ENCODE assay signal across 9 cellular contexts in genomic region chr3:9862391-9863235, GRCh38. TPM values are rescaled to one million over a fixed set of nuclear protein-coding genes. Genes with fewer than 3 reads are reported as not detected.
DNase-seq lines count a peak whose midpoint lies in the region; ATAC-seq, FAIRE-seq and TF ChIP-seq lines count a peak whose summit lies in the region.
"Had no signal": no experiment of that assay in that cellular context is flagged by ENCODE, and none has a peak within 500 bp of the region (broad histone marks: within the 10 kb centered on the region; RNA-seq: fewer than 3 reads in every experiment).

No MANE protein-coding gene starts in this region.

- H3K79me2 ChIP-seq in GM12878 (ENCODE audit: control insufficient read depth, insufficient read depth, low read length) (no peaks in the 10 kb centered on the region), keratinocyte (ENCODE audit: control insufficient read depth, insufficient read depth, low read length) (no peaks in the 10 kb centered on the region)

- no peak for FAIRE-seq in GM12878 (lab: Jason Lieb, UNC)
- no peak for FAIRE-seq in keratinocyte (lab: Jason Lieb, UNC)
- FAIRE-seq: GM18507 had no signal

- RAD21 ChIA-PET in GM12878 (lab: Charles Lee; ENCODE audit: unreplicated experiment) = no interaction called here

- H3K4me1 ChIP-seq in HUES48 (ENCODE audit: control insufficient read depth, insufficient read depth, low read length) (peaks cover 3% of the 10 kb centered on the region), GM12878 (ENCODE audit: control insufficient read depth, insufficient read depth, low read length) (no peaks in the 10 kb centered on the region), keratinocyte (ENCODE audit: control insufficient read depth, extremely low read depth, insufficient read depth, low read length) (no peaks in the 10 kb centered on the region)

- no peak overlapping the region for H3K4me2 ChIP-seq in GM12878 (ENCODE audit: control insufficient read depth, insufficient read depth)
- H3K4me2 ChIP-seq in keratinocyte (ENCODE audit: control insufficient read depth, extremely low read depth, insufficient read depth, low read depth, low read length) = peak overlapping the region; percentile 37

- H3K27me3 ChIP-seq in HUES48 (ENCODE audit: control insufficient read depth, insufficient read depth, low read length) (peaks cover 18% of the 10 kb centered on the region), GM12878 (replicated peaks in 1 of 2; ENCODE audit: control insufficient read depth in 2 of 2, insufficient read depth in 2 of 2, low read length in 1 of 2) (peaks cover 2 to 3% of the 10 kb centered on the region in 2 experiments; a peak in 2 of 4 replicates), keratinocyte (ENCODE audit: control insufficient read depth, extremely low read depth, insufficient read depth, low read length) (no peaks in the 10 kb centered on the region)

- DNase-seq in AG08396 (ENCODE audit: low spot score) (peak; percentile 80), GM12878 (ENCODE audit: low read depth, low spot score) (no peak), keratinocyte (ENCODE audit: low read depth, low spot score) (no peak), H4 (ENCODE audit: low spot score) (no peak), GM19240 (ENCODE audit: insufficient read length, low spot score) (no peak)
- DNase-seq in stimulated activated CD4-positive, alpha-beta T cell treated with anti-CD3 and anti-CD28 coated beads, Interleukin-2, amount 100 ng/mL, for 24 hours = peak; percentile 35 to 47

- TF ChIP-seq RAD21 in GM12878 (IDR thresholded peaks at IDR 0.05; ENCODE audit: insufficient read depth, low read depth, low read length) = no peak

- H3K27ac ChIP-seq in HUES48 (ENCODE audit: low read depth, low read length) (no peak overlapping the region), GM12878 (ENCODE audit: control insufficient read depth, insufficient read depth) (no peak overlapping the region), keratinocyte (ENCODE audit: control insufficient read depth, insufficient read depth, low read length) (no peak overlapping the region)

- no peak for TF ChIP-seq POLR2A in GM12878 (IDR thresholded peaks at IDR 0.05; ENCODE audit: low read depth, low read length)

- no peak overlapping the region for H2AFZ ChIP-seq in GM12878 (ENCODE audit: control insufficient read depth, low read depth, low read length)
- peak overlapping the region; percentile 58 for H2AFZ ChIP-seq in keratinocyte (ENCODE audit: control insufficient read depth, low read length)

- SMC1A ChIA-PET in GM12878 (lab: Charles Lee; ENCODE audit: uncharacterized antibody, unreplicated experiment) = no interaction called here

- H3K4me3 ChIP-seq in HUES48 (ENCODE audit: low read depth, low read length) (peak overlapping the region; percentile 56), GM12878 (no peak overlapping the region), keratinocyte (ENCODE audit: control insufficient read depth in 2 of 3, extremely low read depth in 1 of 3, insufficient read depth in 2 of 3, low read depth in 1 of 3, low read length in 3 of 3) (peak overlapping the region; percentile 1 to 38 (median 7))

- in situ Hi-C loops in GM12878 (cut with MboI) = no loop called here

- H3K9me3 ChIP-seq in HUES48 (ENCODE audit: control insufficient read depth, insufficient read depth, low read length) (no peaks in the 10 kb centered on the region), GM12878 (replicated peaks; ENCODE audit: control insufficient read depth, insufficient read depth, low read length) (no peaks in the 10 kb centered on the region), keratinocyte (ENCODE audit: control insufficient read depth, low read depth, low read length) (no peaks in the 10 kb centered on the region)

- dilution Hi-C loops in keratinocyte (cut with MboI; ENCODE audit: extremely low pct_ligation_motif_present, low sequenced_read_pairs) = no loop called here

- no TSS peak for BruUV-seq in GM12878 (replicated peaks; lab: Mats Ljungman, UMichigan)

- no peak for TF ChIP-seq CTCF in GM12878 (IDR thresholded peaks at IDR 0.05 in 2 of 3, conservative IDR thresholded peaks at IDR 0.05 in 1 of 3; ENCODE audit: control insufficient read depth in 2 of 3, extremely low read depth in 1 of 3, insufficient read depth in 1 of 3, low read depth in 3 of 3, low read length in 3 of 3)
- peak in 2 of 3 experiments; percentile 39 to 44 for TF ChIP-seq CTCF in keratinocyte (optimal IDR thresholded peaks at IDR 0.05 in 1 of 3, IDR thresholded peaks at IDR 0.05 in 1 of 3, conservative IDR thresholded peaks at IDR 0.05 in 1 of 3; ENCODE audit: extremely low read depth in 1 of 3, insufficient read depth in 2 of 3, low read length in 3 of 3)

- peak; percentile 84 for ATAC-seq in GM12878
- no peak for ATAC-seq in HG03095 (IDR thresholded peaks at IDR 0.05; ENCODE audit: unreplicated experiment)

- intact Hi-C loops in GM12878 (cut with micrococcal nuclease; ENCODE audit: unreplicated experiment) = no loop called here

- H3K36me3 ChIP-seq in HUES48 (ENCODE audit: control insufficient read depth, insufficient read depth, low read length) (no peaks in the 10 kb centered on the region), GM12878 (ENCODE audit: control insufficient read depth in 2 of 2, insufficient read depth in 2 of 2, low read length in 1 of 2) (no peaks in the 10 kb centered on the region), keratinocyte (ENCODE audit: control insufficient read depth in 2 of 2, extremely low read depth in 1 of 2, insufficient read depth in 2 of 2, low read length in 2 of 2) (no peaks in the 10 kb centered on the region)

- no peak overlapping the region for H3K9ac ChIP-seq in HUES48 (ENCODE audit: low read depth, low read length)
- no peak overlapping the region for H3K9ac ChIP-seq in GM12878 (ENCODE audit: control insufficient read depth, insufficient read depth, low read length)
- H3K9ac ChIP-seq in keratinocyte (ENCODE audit: control insufficient read depth, extremely low read depth, insufficient read depth, low read length) = no peak overlapping the region

- POLR2A ChIA-PET in GM12878 (lab: Charles Lee) = no interaction called here

- no peak for TF ChIP-seq EP300 in GM12878 (IDR thresholded peaks at IDR 0.05; ENCODE audit: borderline replicate concordance in 1 of 2, control insufficient read depth in 1 of 2, low read depth in 2 of 2, low read length in 2 of 2)

- no peaks in the 10 kb centered on the region for H3K9me1 ChIP-seq in keratinocyte (ENCODE audit: control insufficient read depth, extremely low read depth, insufficient read depth, low read length)

- CTCF ChIA-PET in GM12878 (lab: Yijun Ruan, JAX) = no interaction called here

- WGBS in GM12878 (ENCODE audit: insufficient coverage, insufficient replicate concordance, low lambda C conversion rate, missing lambda C conversion rate) = 20% methylated on average over 40 of the region's 52 CpGs

- H4K20me1 ChIP-seq in GM12878 (ENCODE audit: control insufficient read depth, insufficient read depth) (no peaks in the 10 kb centered on the region), keratinocyte (ENCODE audit: control insufficient read depth, extremely low read depth, insufficient read depth, low read length) (no peaks in the 10 kb centered on the region)

RNA-seq across cellular contexts. Expression of gene CIDEC, which starts 17.4 kb away (rescaled TPM):
- total RNA-seq in GM12878 (2013; cell fraction: nucleolus; rRNA removed) = not detected in 2 replicates
- total RNA-seq in GM12878 (2014; rRNA removed) = not detected in 2 replicates
- total RNA-seq in GM12878 (2014; rRNA removed; fragmentation: Illumina TruSeq; extraction: Trizol) = not detected in 2 replicates
- total RNA-seq in GM12878 (2021) = not detected in 2 replicates
- not detected for polyA plus RNA-seq in GM12878 (2011; ENCODE audit: low read depth)
- 0.35 and 0.49 TPM in 2 replicates for polyA plus RNA-seq in GM12878 (2011; rRNA removed)
- 0.67 and 0.82 TPM in 2 replicates for polyA plus RNA-seq in GM12878 (2011; cell fraction: cytosol; rRNA removed)
- polyA plus RNA-seq in GM12878 (2011; cell fraction: nucleus; rRNA removed) = 0.25 and 0.48 TPM in 2 replicates
- 0.11 TPM in 1 of 2 replicates, not detected in the other for polyA plus RNA-seq in GM12878 (2012)
- 0.10 TPM in 1 of 2 replicates, not detected in the other for polyA plus RNA-seq in GM12878 (2014; fragmentation: Illumina TruSeq; extraction: Trizol)
- polyA plus RNA-seq in GM12878 (2014; fragmentation: Nextera tagmentation; extraction: Ambion mirVana) = not detected
- polyA plus RNA-seq in GM12878 (2014; rRNA removed) = not detected in 2 replicates
- not detected for polyA plus RNA-seq in GM12878 (2016; fragmentation: Nextera tagmentation; extraction: Ambion mirVana)
- 0.22 and 0.93 TPM in 2 replicates for polyA minus RNA-seq in GM12878 (2011; rRNA and poly(A)+ RNA removed)
- not detected in 2 replicates for polyA minus RNA-seq in GM12878 (2011; cell fraction: cytosol; rRNA and poly(A)+ RNA removed)
- polyA minus RNA-seq in GM12878 (2011; cell fraction: nucleus; rRNA and poly(A)+ RNA removed) = not detected in 2 replicates
- polyA plus RNA-seq in keratinocyte = not detected in 3 replicates
- not detected for polyA plus RNA-seq in keratinocyte (2011; ENCODE audit: low read depth)
- 0.08 TPM in 1 of 2 replicates, not detected in the other for polyA plus RNA-seq in keratinocyte (2011; cell fraction: cytosol; rRNA removed)
- polyA plus RNA-seq in keratinocyte (2011; cell fraction: nucleus; rRNA removed) = not detected in 2 replicates
- polyA plus RNA-seq in keratinocyte (2012; ENCODE audit: low replicate concordance) = not detected in 2 replicates
- 0.30 TPM in 1 of 3 replicates, not detected in the others for polyA minus RNA-seq in keratinocyte
- polyA minus RNA-seq in keratinocyte (2011; cell fraction: cytosol; rRNA and poly(A)+ RNA removed) = not detected
- not detected in 2 replicates for polyA minus RNA-seq in keratinocyte (2011; cell fraction: nucleus; rRNA and poly(A)+ RNA removed)
- total RNA-seq in H4 (2014; rRNA removed; shearing (Covaris generic)) = not detected in 2 replicates

RNA-seq across cellular contexts. Expression of gene RPUSD3, which starts 18.8 kb away (rescaled TPM):
- 43.7 and 48.1 TPM in 2 replicates for total RNA-seq in GM12878 (2013; cell fraction: nucleolus; rRNA removed)
- total RNA-seq in GM12878 (2014; rRNA removed) (38.7 and 44.8 TPM in 2 replicates), GM12878 (2014; rRNA removed; fragmentation: Illumina TruSeq; extraction: Trizol) (26.9 and 28.9 TPM in 2 replicates), GM12878 (2021) (41.3 and 44.9 TPM in 2 replicates)
- polyA plus RNA-seq in GM12878 (2011; ENCODE audit: low read depth) = 17.4 TPM
- polyA plus RNA-seq in GM12878 (2011; rRNA removed) (17.6 and 48.0 TPM in 2 replicates), GM12878 (2014; fragmentation: Illumina TruSeq; extraction: Trizol) (23.2 and 33.8 TPM in 2 replicates), GM12878 (2014; fragmentation: Nextera tagmentation; extraction: Ambion mirVana) (10 to 100 TPM in 1 of 2 experiments, 1 to 10 TPM in 1; 6.4 to 13.6 TPM), GM12878 (2014; rRNA removed) (38.8 and 43.2 TPM in 2 replicates), GM12878 (2016; fragmentation: Nextera tagmentation; extraction: Ambion mirVana) (10 to 100 TPM; 68.9 to 72.9 TPM), keratinocyte (31.5 to 39.0 TPM (median 37.6 TPM) in 3 replicates)
- 44.7 and 49.4 TPM in 2 replicates for polyA plus RNA-seq in GM12878 (2011; cell fraction: cytosol; rRNA removed)
- 51.8 and 64.3 TPM in 2 replicates for polyA plus RNA-seq in GM12878 (2011; cell fraction: nucleus; rRNA removed)
- 25.4 and 31.3 TPM in 2 replicates for polyA plus RNA-seq in GM12878 (2012)
- 32.4 and 38.2 TPM in 2 replicates for polyA minus RNA-seq in GM12878 (2011; rRNA and poly(A)+ RNA removed)
- polyA minus RNA-seq in GM12878 (2011; cell fraction: cytosol; rRNA and poly(A)+ RNA removed) = 7.4 and 19.8 TPM in 2 replicates
- polyA minus RNA-seq in GM12878 (2011; cell fraction: nucleus; rRNA and poly(A)+ RNA removed) = 12.5 and 24.1 TPM in 2 replicates
- polyA plus RNA-seq in keratinocyte (2011; ENCODE audit: low read depth) = 5.2 TPM
- 36.2 and 43.2 TPM in 2 replicates for polyA plus RNA-seq in keratinocyte (2011; cell fraction: cytosol; rRNA removed)
- polyA plus RNA-seq in keratinocyte (2011; cell fraction: nucleus; rRNA removed) = 32.7 and 39.0 TPM in 2 replicates
- polyA plus RNA-seq in keratinocyte (2012; ENCODE audit: low replicate concordance) = 24.9 and 33.2 TPM in 2 replicates
- 25.9 to 58.6 TPM (median 26.6 TPM) in 3 replicates for polyA minus RNA-seq in keratinocyte
- polyA minus RNA-seq in keratinocyte (2011; cell fraction: cytosol; rRNA and poly(A)+ RNA removed) = 18.0 TPM
- polyA minus RNA-seq in keratinocyte (2011; cell fraction: nucleus; rRNA and poly(A)+ RNA removed) = 10.1 and 12.2 TPM in 2 replicates
- 33.7 and 44.5 TPM in 2 replicates for total RNA-seq in H4 (2014; rRNA removed; shearing (Covaris generic))

RNA-seq across cellular contexts. Expression of gene JAGN1, which starts 27.8 kb away (rescaled TPM):
- 19.1 and 20.9 TPM in 2 replicates for total RNA-seq in GM12878 (2013; cell fraction: nucleolus; rRNA removed)
- total RNA-seq in GM12878 (2014; rRNA removed) (35.2 and 36.9 TPM in 2 replicates), GM12878 (2014; rRNA removed; fragmentation: Illumina TruSeq; extraction: Trizol) (23.3 and 23.4 TPM in 2 replicates), GM12878 (2021) (35.5 and 35.6 TPM in 2 replicates)
- 39.3 TPM for polyA plus RNA-seq in GM12878 (2011; ENCODE audit: low read depth)
- polyA plus RNA-seq in GM12878 (2011; rRNA removed) (29.5 and 40.7 TPM in 2 replicates), GM12878 (2014; fragmentation: Illumina TruSeq; extraction: Trizol) (34.1 and 38.8 TPM in 2 replicates), GM12878 (2014; fragmentation: Nextera tagmentation; extraction: Ambion mirVana) (10 to 100 TPM; 26.2 to 28.6 TPM), GM12878 (2014; rRNA removed) (37.3 and 38.1 TPM in 2 replicates), GM12878 (2016; fragmentation: Nextera tagmentation; extraction: Ambion mirVana) (10 to 100 TPM; 53.6 to 56.0 TPM), keratinocyte (45.1 to 61.1 TPM (median 48.0 TPM) in 3 replicates)
- 43.5 and 46.7 TPM in 2 replicates for polyA plus RNA-seq in GM12878 (2011; cell fraction: cytosol; rRNA removed)
- 17.3 and 19.7 TPM in 2 replicates for polyA plus RNA-seq in GM12878 (2011; cell fraction: nucleus; rRNA removed)
- 40.5 and 45.4 TPM in 2 replicates for polyA plus RNA-seq in GM12878 (2012)
- 44.5 and 53.7 TPM in 2 replicates for polyA minus RNA-seq in GM12878 (2011; rRNA and poly(A)+ RNA removed)
- 14.7 TPM in 2 replicates for polyA minus RNA-seq in GM12878 (2011; cell fraction: cytosol; rRNA and poly(A)+ RNA removed)
- polyA minus RNA-seq in GM12878 (2011; cell fraction: nucleus; rRNA and poly(A)+ RNA removed) = 13.5 and 17.0 TPM in 2 replicates
- 3.1 TPM for polyA plus RNA-seq in keratinocyte (2011; ENCODE audit: low read depth)
- 34.2 and 48.7 TPM in 2 replicates for polyA plus RNA-seq in keratinocyte (2011; cell fraction: cytosol; rRNA removed)
- polyA plus RNA-seq in keratinocyte (2011; cell fraction: nucleus; rRNA removed) = 28.5 and 29.3 TPM in 2 replicates
- polyA plus RNA-seq in keratinocyte (2012; ENCODE audit: low replicate concordance) = 29.2 and 39.8 TPM in 2 replicates
- polyA minus RNA-seq in keratinocyte = 40.4 to 53.0 TPM (median 46.5 TPM) in 3 replicates
- polyA minus RNA-seq in keratinocyte (2011; cell fraction: cytosol; rRNA and poly(A)+ RNA removed) = 26.5 TPM
- 8.2 and 16.0 TPM in 2 replicates for polyA minus RNA-seq in keratinocyte (2011; cell fraction: nucleus; rRNA and poly(A)+ RNA removed)
- total RNA-seq in H4 (2014; rRNA removed; shearing (Covaris generic)) = 35.7 and 46.1 TPM in 2 replicates

RNA-seq across cellular contexts. Expression of gene IL17RE, which starts 40.0 kb away (rescaled TPM):
- total RNA-seq in GM12878 (2013; cell fraction: nucleolus; rRNA removed) = 0.69 TPM in 1 of 2 replicates, not detected in the other
- total RNA-seq in GM12878 (2014; rRNA removed) (0.05 and 0.17 TPM in 2 replicates), GM12878 (2014; rRNA removed; fragmentation: Illumina TruSeq; extraction: Trizol) (0.04 and 0.46 TPM in 2 replicates), GM12878 (2021) (0.37 and 0.51 TPM in 2 replicates)
- polyA plus RNA-seq in GM12878 (2011; ENCODE audit: low read depth) = 0.12 TPM
- polyA plus RNA-seq in GM12878 (2011; rRNA removed) (0.18 and 0.29 TPM in 2 replicates), GM12878 (2014; fragmentation: Illumina TruSeq; extraction: Trizol) (0.06 and 0.13 TPM in 2 replicates), GM12878 (2014; fragmentation: Nextera tagmentation; extraction: Ambion mirVana) (under 1 TPM in 1 of 2 experiments, not detected in 1; 0.05 TPM), GM12878 (2014; rRNA removed) (0.04 and 0.08 TPM in 2 replicates), GM12878 (2016; fragmentation: Nextera tagmentation; extraction: Ambion mirVana) (under 1 TPM in 1 of 2 experiments, not detected in 1; 0.21 TPM), keratinocyte (10.7 to 24.4 TPM (median 16.0 TPM) in 3 replicates)
- polyA plus RNA-seq in GM12878 (2011; cell fraction: cytosol; rRNA removed) = 0.06 and 0.22 TPM in 2 replicates
- polyA plus RNA-seq in GM12878 (2011; cell fraction: nucleus; rRNA removed) = 0.99 TPM in 2 replicates
- 0.17 and 0.39 TPM in 2 replicates for polyA plus RNA-seq in GM12878 (2012)
- not detected in 2 replicates for polyA minus RNA-seq in GM12878 (2011; rRNA and poly(A)+ RNA removed)
- not detected in 2 replicates for polyA minus RNA-seq in GM12878 (2011; cell fraction: cytosol; rRNA and poly(A)+ RNA removed)
- 0.12 and 0.77 TPM in 2 replicates for polyA minus RNA-seq in GM12878 (2011; cell fraction: nucleus; rRNA and poly(A)+ RNA removed)
- polyA plus RNA-seq in keratinocyte (2011; ENCODE audit: low read depth) = 3.9 TPM
- polyA plus RNA-seq in keratinocyte (2011; cell fraction: cytosol; rRNA removed) = 4.9 and 5.0 TPM in 2 replicates
- polyA plus RNA-seq in keratinocyte (2011; cell fraction: nucleus; rRNA removed) = 33.2 and 37.8 TPM in 2 replicates
- polyA plus RNA-seq in keratinocyte (2012; ENCODE audit: low replicate concordance) = 7.2 and 14.9 TPM in 2 replicates
- polyA minus RNA-seq in keratinocyte = 9.0 to 18.6 TPM (median 15.5 TPM) in 3 replicates
- polyA minus RNA-seq in keratinocyte (2011; cell fraction: cytosol; rRNA and poly(A)+ RNA removed) = 5.4 TPM
- polyA minus RNA-seq in keratinocyte (2011; cell fraction: nucleus; rRNA and poly(A)+ RNA removed) = 10.0 and 16.3 TPM in 2 replicates
- total RNA-seq in H4 (2014; rRNA removed; shearing (Covaris generic)) = not detected in 2 replicates

RNA-seq across cellular contexts. Expression of gene TTLL3, which starts 52.6 kb away (rescaled TPM):
- 275 and 305 TPM in 2 replicates for total RNA-seq in GM12878 (2013; cell fraction: nucleolus; rRNA removed)
- total RNA-seq in GM12878 (2014; rRNA removed) (19.9 and 22.3 TPM in 2 replicates), GM12878 (2014; rRNA removed; fragmentation: Illumina TruSeq; extraction: Trizol) (14.5 and 15.6 TPM in 2 replicates), GM12878 (2021) (30.4 and 36.1 TPM in 2 replicates)
- polyA plus RNA-seq in GM12878 (2011; ENCODE audit: low read depth) = 39.0 TPM
- polyA plus RNA-seq in GM12878 (2011; rRNA removed) (33.8 and 45.3 TPM in 2 replicates), GM12878 (2014; fragmentation: Illumina TruSeq; extraction: Trizol) (30.1 and 30.7 TPM in 2 replicates), GM12878 (2014; fragmentation: Nextera tagmentation; extraction: Ambion mirVana) (1 to 10 TPM; 4.2 to 6.8 TPM), GM12878 (2014; rRNA removed) (49.3 and 51.3 TPM in 2 replicates), GM12878 (2016; fragmentation: Nextera tagmentation; extraction: Ambion mirVana) (10 to 100 TPM; 10.4 to 13.2 TPM), keratinocyte (11.3 to 19.1 TPM (median 11.7 TPM) in 3 replicates)
- polyA plus RNA-seq in GM12878 (2011; cell fraction: cytosol; rRNA removed) = 54.6 and 61.0 TPM in 2 replicates
- polyA plus RNA-seq in GM12878 (2011; cell fraction: nucleus; rRNA removed) = 363 and 399 TPM in 2 replicates
- polyA plus RNA-seq in GM12878 (2012) = 50.9 and 55.6 TPM in 2 replicates
- 51.2 and 66.0 TPM in 2 replicates for polyA minus RNA-seq in GM12878 (2011; rRNA and poly(A)+ RNA removed)
- 11.6 and 16.2 TPM in 2 replicates for polyA minus RNA-seq in GM12878 (2011; cell fraction: cytosol; rRNA and poly(A)+ RNA removed)
- polyA minus RNA-seq in GM12878 (2011; cell fraction: nucleus; rRNA and poly(A)+ RNA removed) = 52.8 and 85.3 TPM in 2 replicates
- 15.8 TPM for polyA plus RNA-seq in keratinocyte (2011; ENCODE audit: low read depth)
- polyA plus RNA-seq in keratinocyte (2011; cell fraction: cytosol; rRNA removed) = 2.3 and 2.6 TPM in 2 replicates
- polyA plus RNA-seq in keratinocyte (2011; cell fraction: nucleus; rRNA removed) = 141 and 203 TPM in 2 replicates
- polyA plus RNA-seq in keratinocyte (2012; ENCODE audit: low replicate concordance) = 7.2 and 23.9 TPM in 2 replicates
- 5.8 to 31.2 TPM (median 27.0 TPM) in 3 replicates for polyA minus RNA-seq in keratinocyte
- polyA minus RNA-seq in keratinocyte (2011; cell fraction: cytosol; rRNA and poly(A)+ RNA removed) = 1.3 TPM
- polyA minus RNA-seq in keratinocyte (2011; cell fraction: nucleus; rRNA and poly(A)+ RNA removed) = 14.8 and 38.5 TPM in 2 replicates
- 4.4 and 5.4 TPM in 2 replicates for total RNA-seq in H4 (2014; rRNA removed; shearing (Covaris generic))

Comparison
In these comparisons a context has a peak if more than half of its experiments do, and no peak if none do; other contexts are left out.
1. DNase-seq: peak in AG08396 (single experiment) and stimulated activated CD4-positive, alpha-beta T cell treated with anti-CD3 and anti-CD28 coated beads, Interleukin-2, amount 100 ng/mL, for 24 hours (2 of 2); none in GM12878 (single experiment), keratinocyte (single experiment), H4 (single experiment) and GM19240 (single experiment).
2. CTCF ChIP-seq: peak in keratinocyte (2 of 3); none in GM12878 (0 of 3).